8 cellular contexts compared by ENCODE assay signal in the genomic region with DNA sequence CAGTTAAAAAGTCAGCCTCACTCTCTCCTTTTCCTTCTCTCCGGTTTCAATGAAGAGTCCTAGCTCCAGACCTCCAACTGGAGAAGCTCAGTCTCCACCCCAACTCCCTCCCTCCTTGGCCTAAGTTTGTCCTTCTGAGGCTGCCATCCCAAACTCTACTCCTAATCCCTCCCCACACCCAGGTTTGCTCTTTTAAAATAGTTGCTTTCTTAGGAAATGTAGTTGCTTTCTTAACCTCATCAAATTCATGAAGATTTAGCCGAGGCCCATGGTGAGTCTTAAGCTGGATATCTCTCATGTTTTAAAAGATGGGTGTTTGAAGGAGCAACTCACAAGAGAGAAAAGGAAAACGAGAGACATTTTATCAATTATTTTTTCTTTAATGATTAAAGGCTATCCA. TPM values are rescaled to one million over a fixed set of nuclear protein-coding genes. Genes with fewer than 3 reads are reported as not detected.
A peak's percentile ranks its signal among the peaks of the same experiment; 100 is the strongest.
DNase-seq lines count a peak whose midpoint lies in the region; ATAC-seq and TF ChIP-seq lines count a peak whose summit lies in the region.

No MANE protein-coding gene starts in this region.

- H3K4me2 ChIP-seq in OCI-LY3 (ENCODE audit: low read length): peak overlapping the region; percentile 83

- H4K20me1 ChIP-seq in OCI-LY3 (ENCODE audit: insufficient read depth, low read length): no peaks in the 10 kb centered on the region

- peaks cover 20% of the 10 kb centered on the region for H3K4me1 Mint-ChIP-seq in memory B cell

- H3K4me3 Mint-ChIP-seq in memory B cell: peak overlapping the region; percentile 82

- peaks cover 3% of the 10 kb centered on the region for H3K36me3 ChIP-seq in OCI-LY3 (replicated peaks; ENCODE audit: low read depth, low read length)

- H3K79me2 ChIP-seq in OCI-LY3 (ENCODE audit: low read length): peaks cover 10% of the 10 kb centered on the region

- peaks cover 3% of the 10 kb centered on the region for H3K36me3 Mint-ChIP-seq in memory B cell

- H2AFZ ChIP-seq in OCI-LY3 (ENCODE audit: low read depth, low read length): peak overlapping the region; percentile 76

- H3K9ac ChIP-seq in OCI-LY3 (ENCODE audit: low read length): peak overlapping the region; percentile 94

- no peaks in the 10 kb centered on the region for H3K27me3 Mint-ChIP-seq in memory B cell

- no peaks in the 10 kb centered on the region for H3K9me3 ChIP-seq in OCI-LY3 (ENCODE audit: insufficient read depth, low read length)

- no peaks in the 10 kb centered on the region for H3K27me3 ChIP-seq in OCI-LY3 (ENCODE audit: low read depth, low read length)

- DNase-seq in cerebellar cortex (ENCODE audit: low spot score) (peak; percentile 69), memory B cell (ENCODE audit: low spot score in 2 of 2) (no peak), RPMI8226 (no peak), mucosa of gallbladder (ENCODE audit: low spot score) (no peak), NCI-H187 (lab: John Stamatoyannopoulos, UW) (no peak)

- TF ChIP-seq CTCF in OCI-LY3 (IDR thresholded peaks at IDR 0.05; ENCODE audit: low read depth, low read length): no peak

- ATAC-seq in memory B cell (ENCODE audit: low read depth) (no peak), HG03097 (IDR thresholded peaks at IDR 0.05; ENCODE audit: low FRiP score, unreplicated experiment) (no peak)

- peaks cover 20% of the 10 kb centered on the region; the same call in 1 of the 2 replicates for H3K4me1 ChIP-seq in OCI-LY3 (ENCODE audit: low read length)

- peak overlapping the region; percentile 93 for H3K27ac Mint-ChIP-seq in memory B cell

- H3K9me3 Mint-ChIP-seq in memory B cell: no peaks in the 10 kb centered on the region

- H3K4me3 ChIP-seq in GM08714 (ENCODE audit: low read length): peak overlapping the region; percentile 27; the same call in 1 of the 2 replicates
- H3K4me3 ChIP-seq in OCI-LY3 (ENCODE audit: low read length): peak overlapping the region; percentile 97

- H3K27ac ChIP-seq in OCI-LY3 (ENCODE audit: low read length): no peak overlapping the region

RNA-seq across cellular contexts. Expression of a gene that starts 0.9 kb away (rescaled TPM):
- 48.0 TPM for total RNA-seq in mucosa of gallbladder
